8 cellular contexts compared by ENCODE assay signal in the genomic region with DNA sequence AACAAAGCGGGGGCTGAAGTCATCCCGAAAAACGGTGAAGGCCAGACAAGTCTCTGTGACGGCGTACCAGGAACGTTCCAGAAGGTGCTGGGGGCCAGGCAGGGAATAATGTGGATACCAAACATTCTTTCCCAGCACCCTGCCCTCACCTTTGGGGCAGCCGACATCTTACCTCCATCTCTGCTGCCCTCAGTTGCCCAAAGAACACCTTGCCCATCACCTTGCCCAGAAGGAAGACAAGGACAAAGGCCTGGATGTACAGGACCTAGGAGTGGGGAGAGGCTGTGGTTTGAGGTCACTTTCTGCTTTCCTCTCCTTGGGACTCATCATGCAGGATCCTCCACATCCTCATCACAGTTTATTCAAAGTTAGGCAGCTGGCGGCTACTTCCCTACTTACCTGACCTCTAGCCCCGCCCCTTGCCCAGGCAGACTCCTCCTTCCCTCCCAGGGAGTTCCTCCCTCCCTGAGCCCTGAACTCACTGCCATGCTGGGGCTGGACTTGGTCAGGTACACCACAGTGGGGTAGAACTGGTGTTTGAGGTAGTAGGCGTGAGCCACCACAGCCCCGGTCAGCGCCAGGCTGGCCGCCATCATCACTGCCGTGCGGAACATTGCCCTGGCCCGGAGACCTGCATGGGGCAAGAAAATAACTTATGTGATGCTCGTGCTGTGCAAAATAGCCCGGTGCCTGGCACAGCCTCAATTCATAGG. TPM values are rescaled to one million over a fixed set of nuclear protein-coding genes. Genes with fewer than 3 reads are reported as not detected.
DNase-seq lines count a peak whose midpoint lies in the region; TF ChIP-seq lines count a peak whose summit lies in the region.

No MANE protein-coding gene starts in this region.

- no peak for TF ChIP-seq POLR2A in ovary (IDR thresholded peaks at IDR 0.05)

- no peaks in the 10 kb centered on the region for H3K9me2 ChIP-seq in Karpas-422 (replicated peaks; ENCODE audit: insufficient read depth, low read length)

- H3K4me3 ChIP-seq in Karpas-422 (ENCODE audit: low read length) (peak overlapping the region; percentile 91), fibroblast of pulmonary artery (replicated peaks; ENCODE audit: low read depth, low read length) (peak overlapping the region; percentile 94), ovary (peak overlapping the region; percentile 76)

- peak overlapping the region; percentile 98 for H3K4me2 ChIP-seq in Karpas-422 (ENCODE audit: low read depth, low read length, poor library complexity, severe bottlenecking)

- no peak for TF ChIP-seq CTCF in fibroblast of pulmonary artery (IDR thresholded peaks at IDR 0.05; ENCODE audit: low read length, missing control alignments)
- no peak for TF ChIP-seq CTCF in ovary (IDR thresholded peaks at IDR 0.05)

- H3K27ac ChIP-seq in Karpas-422 (ENCODE audit: low read length) = peak overlapping the region; percentile 100
- H3K27ac ChIP-seq in ovary = peak overlapping the region in 1 of 2 donors; percentile 99

- H2AFZ ChIP-seq in Karpas-422 (ENCODE audit: low read length) = no peak overlapping the region

- H3K4me1 ChIP-seq in Karpas-422 (ENCODE audit: low read length) (peaks cover 63% of the 10 kb centered on the region), ovary (ENCODE audit: insufficient read depth) (no peaks in the 10 kb centered on the region)

- H4K20me1 ChIP-seq in Karpas-422 (ENCODE audit: insufficient read depth, low read depth, low read length) = peaks cover 34% of the 10 kb centered on the region; the same call in 1 of the 2 replicates

- H3K9ac ChIP-seq in Karpas-422 (ENCODE audit: low read length) = peak overlapping the region; percentile 99

- H3K9me3 ChIP-seq in Karpas-422 (ENCODE audit: low read length) (no peaks in the 10 kb centered on the region), ovary (no peaks in the 10 kb centered on the region)

- no peak for TF ChIP-seq EP300 in ovary (IDR thresholded peaks at IDR 0.05)

- WGBS in ovary, 3 donors = 31 to 33% (median 32%) methylated on average over 17 to 18 of the region's 18 CpGs

- peaks cover 27% of the 10 kb centered on the region for H3K79me2 ChIP-seq in Karpas-422 (ENCODE audit: low read length)

- intact Hi-C loops in ovary (cut with DNase I) = no loop called here

- peak; percentile 37 for DNase-seq in ELR (ENCODE audit: low read depth)
- DNase-seq in Karpas-422 = peak; percentile 95
- DNase-seq in activated CD4-positive, alpha-beta T cell treated with anti-CD3 and anti-CD28 coated beads, Interleukin-2, amount 50 U/mL, for 48 hours = peak; percentile 79 to 82
- no peak for DNase-seq in fibroblast of pulmonary artery (ENCODE audit: low read depth)
- DNase-seq in ovary = peak in 4 of 5 donors; percentile 40 to 54 (median 48)
- no peak for DNase-seq in NCI-H1048 (lab: John Stamatoyannopoulos, UW)
- DNase-seq in NCI-H1417 treated with DMSO at 0.1 percent for 48 hours (lab: John Stamatoyannopoulos, UW) = no peak
- no peak for DNase-seq in NCI-H2171 treated with DMSO at 0.1 percent for 48 hours (lab: John Stamatoyannopoulos, UW)

- peaks cover 36% of the 10 kb centered on the region for H3K36me3 ChIP-seq in Karpas-422 (ENCODE audit: insufficient read depth, low read length)
- no peaks in the 10 kb centered on the region for H3K36me3 ChIP-seq in ovary

- H3K27me3 ChIP-seq in Karpas-422 (ENCODE audit: low read length) (no peaks in the 10 kb centered on the region), ovary (no peaks in the 10 kb centered on the region)

RNA-seq across cellular contexts. Expression of gene SYVN1, which starts 1.2 kb away (rescaled TPM):
- total RNA-seq in Karpas-422 (2014; rRNA removed; shearing (Covaris generic); ENCODE audit: low replicate concordance) = 73.6 and 118 TPM in 2 replicates
- 10 to 100 TPM; 21.1 to 73.0 (median 53.3) TPM for total RNA-seq in ovary
- 10 to 100 TPM; 26.7 to 59.6 TPM for polyA plus RNA-seq in ovary

RNA-seq across cellular contexts. Expression of gene MRPL49, which starts 11.0 kb away (rescaled TPM):
- total RNA-seq in Karpas-422 (2014; rRNA removed; shearing (Covaris generic); ENCODE audit: low replicate concordance) = 44.5 and 65.8 TPM in 2 replicates
- total RNA-seq in ovary = 10 to 100 TPM; 47.1 to 61.8 (median 50.4) TPM
- 100 to 1,000 TPM in 1 of 2 donors, 10 to 100 TPM in 1; 64.0 to 106 TPM for polyA plus RNA-seq in ovary

RNA-seq across cellular contexts. Expression of gene FAU, which starts 11.2 kb away (rescaled TPM):
- total RNA-seq in Karpas-422 (2014; rRNA removed; shearing (Covaris generic); ENCODE audit: low replicate concordance) = 662 and 1,340 TPM in 2 replicates
- 1,000 to 10,000 TPM; 1,141 to 2,272 (median 1,835) TPM for total RNA-seq in ovary
- 1,000 to 10,000 TPM; 1,053 to 1,798 TPM for polyA plus RNA-seq in ovary

RNA-seq across cellular contexts. Expression of gene ZNHIT2, which starts 15.6 kb away (rescaled TPM):
- 11.3 and 18.0 TPM in 2 replicates for total RNA-seq in Karpas-422 (2014; rRNA removed; shearing (Covaris generic); ENCODE audit: low replicate concordance)
- total RNA-seq in ovary = 10 to 100 TPM; 10.0 to 33.7 (median 13.4) TPM
- polyA plus RNA-seq in ovary = 10 to 100 TPM in 1 of 2 donors, not detected in 1; 13.1 TPM

RNA-seq across cellular contexts. Expression of gene TM7SF2, which starts 21.5 kb away (rescaled TPM):
- 160 and 161 TPM in 2 replicates for total RNA-seq in Karpas-422 (2014; rRNA removed; shearing (Covaris generic); ENCODE audit: low replicate concordance)
- 100 to 1,000 TPM in 1 of 7 donors, 10 to 100 TPM in 6; 30.0 to 170 (median 63.6) TPM for total RNA-seq in ovary
- polyA plus RNA-seq in ovary = 100 to 1,000 TPM in 1 of 2 donors, 10 to 100 TPM in 1; 88.8 to 128 TPM

Comparison
In these comparisons a context has a peak if more than half of its experiments do, and no peak if none do; other contexts are left out.
1. DNase-seq: peak in ELR (single experiment), Karpas-422 (single experiment), activated CD4-positive, alpha-beta T cell treated with anti-CD3 and anti-CD28 coated beads, Interleukin-2, amount 50 U/mL, for 48 hours (2 of 2) and ovary (4 of 5); none in fibroblast of pulmonary artery (single experiment), NCI-H1048 (single experiment), NCI-H1417 treated with DMSO at 0.1 percent for 48 hours (single experiment) and NCI-H2171 treated with DMSO at 0.1 percent for 48 hours (single experiment).
2. Peak in every context shown above with its lines, with median percentiles within 50 percentile points of each other: H3K4me3 ChIP-seq.